ENCODE assay signal across 17 cellular contexts in the genomic region with DNA sequence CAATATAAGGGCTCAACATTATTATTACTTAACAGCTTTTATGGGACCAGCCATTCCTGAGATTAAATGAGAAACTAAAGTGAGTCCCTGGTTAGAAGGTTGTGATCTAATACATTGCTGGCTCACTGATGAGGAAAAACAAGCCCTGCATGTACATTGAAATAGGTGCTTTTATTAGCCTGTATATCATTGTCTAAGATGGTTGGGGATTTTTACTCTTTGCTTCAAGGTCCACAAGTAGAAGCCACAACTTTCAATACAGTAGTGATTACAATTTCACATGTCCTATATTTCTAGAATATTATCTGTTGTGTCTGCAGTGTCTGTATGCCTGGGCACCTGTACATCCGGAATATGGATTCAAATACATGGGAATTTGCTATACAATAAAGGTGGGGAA.
DNase-seq lines count a peak whose midpoint lies in the region; ATAC-seq, FAIRE-seq and TF ChIP-seq lines count a peak whose summit lies in the region.
"Had no signal": no experiment of that assay in that cellular context is flagged by ENCODE, and none has a peak within 500 bp of the region (broad histone marks: within the 10 kb centered on the region; RNA-seq: fewer than 3 reads in every experiment).

No MANE protein-coding gene starts in this region.

- no peaks in the 10 kb centered on the region for H3K4me1 ChIP-seq in suprapubic skin
- H3K4me1 ChIP-seq: esophagus muscularis mucosa had no signal

- no peak for TF ChIP-seq POLR2A in suprapubic skin (IDR thresholded peaks at IDR 0.05)

- no peak overlapping the region for H3K27ac Mint-ChIP-seq in stimulated activated naive B cell treated with anti-CD40 and anti-IgM and Interleukin-4, amounts not matched to agents 10 μg/mL and 1 μg/mL and 100 μg/mL, for 72 hours
- H3K27ac Mint-ChIP-seq: CD4-positive, alpha-beta memory T cell had no signal

- H3K4me3 Mint-ChIP-seq in stimulated activated naive B cell treated with anti-CD40 and anti-IgM and Interleukin-4, amounts not matched to agents 10 μg/mL and 1 μg/mL and 100 μg/mL, for 72 hours: no peak overlapping the region
- H3K4me3 Mint-ChIP-seq: CD4-positive, alpha-beta memory T cell had no signal

- H3K27me3 ChIP-seq in suprapubic skin: no peaks in the 10 kb centered on the region
- H3K27me3 ChIP-seq: esophagus muscularis mucosa, neutrophil had no signal

- no peak for DNase-seq in stimulated activated naive B cell treated with anti-CD40 and anti-IgM and Interleukin-4, amounts not matched to agents 10 μg/mL and 1 μg/mL and 100 μg/mL, for 72 hours
- no peak for DNase-seq in superior temporal gyrus (ENCODE audit: extremely low spot score)
- DNase-seq in HTR-8/SVneo (ENCODE audit: insufficient read length, low spot score): no peak
- no peak for DNase-seq in suprapubic skin (ENCODE audit: low spot score in 2 of 2)
- DNase-seq: amniotic stem cell; CD4-positive, alpha-beta memory T cell; GOT3; NCI-H1048; NCI-H2227 treated with DMSO at 0.1 percent for 48 hours; PC-3 had no signal

- 100% methylated on average over 1 of the region's 1 CpG for WGBS in suprapubic skin

- H3K9me3 ChIP-seq in suprapubic skin: no peaks in the 10 kb centered on the region
- H3K9me3 ChIP-seq: esophagus muscularis mucosa, neutrophil, thoracic aorta had no signal

- H3K27ac ChIP-seq in suprapubic skin: no peak overlapping the region
- H3K27ac ChIP-seq: esophagus muscularis mucosa, neutrophil, thoracic aorta had no signal

- H3K4me1 Mint-ChIP-seq in stimulated activated naive B cell treated with anti-CD40 and anti-IgM and Interleukin-4, amounts not matched to agents 10 μg/mL and 1 μg/mL and 100 μg/mL, for 72 hours: peaks cover 0 to 13% of the 10 kb centered on the region in 2 donors

- no peak overlapping the region for H3K4me3 ChIP-seq in suprapubic skin
- H3K4me3 ChIP-seq: esophagus muscularis mucosa, thoracic aorta had no signal

- ATAC-seq in GM18909 (IDR thresholded peaks at IDR 0.05; ENCODE audit: poor library complexity, unreplicated experiment) (peak; percentile 86), GM21737 (IDR thresholded peaks at IDR 0.05; ENCODE audit: unreplicated experiment) (peak; percentile 76), HG03108 (IDR thresholded peaks at IDR 0.05; ENCODE audit: unreplicated experiment) (peak; percentile 73)
- peak; percentile 72 to 82 for ATAC-seq in stimulated activated naive B cell treated with anti-CD40 and anti-IgM and Interleukin-4, amounts not matched to agents 10 μg/mL and 1 μg/mL and 100 μg/mL, for 72 hours (replicated peaks)
- ATAC-seq: PC-3 had no signal

- TF ChIP-seq EP300 in suprapubic skin (IDR thresholded peaks at IDR 0.05): no peak

- no peaks in the 10 kb centered on the region for H3K9me3 Mint-ChIP-seq in stimulated activated naive B cell treated with anti-CD40 and anti-IgM and Interleukin-4, amounts not matched to agents 10 μg/mL and 1 μg/mL and 100 μg/mL, for 72 hours

- H3K36me3 ChIP-seq in suprapubic skin: no peaks in the 10 kb centered on the region
- H3K36me3 ChIP-seq: esophagus muscularis mucosa, neutrophil, thoracic aorta had no signal

- H3K36me3 Mint-ChIP-seq in stimulated activated naive B cell treated with anti-CD40 and anti-IgM and Interleukin-4, amounts not matched to agents 10 μg/mL and 1 μg/mL and 100 μg/mL, for 72 hours: no peaks in the 10 kb centered on the region

- no peak for TF ChIP-seq CTCF in suprapubic skin (IDR thresholded peaks at IDR 0.05)

- FAIRE-seq in HTR-8/SVneo (lab: Jason Lieb, UNC): no peak
- FAIRE-seq: colon had no signal

- H3K27me3 Mint-ChIP-seq in stimulated activated naive B cell treated with anti-CD40 and anti-IgM and Interleukin-4, amounts not matched to agents 10 μg/mL and 1 μg/mL and 100 μg/mL, for 72 hours: no peaks in the 10 kb centered on the region
- H3K27me3 Mint-ChIP-seq: CD4-positive, alpha-beta memory T cell had no signal
